10 cellular contexts compared by ENCODE assay signal in genomic region chr2:68762665-68763064, GRCh38. TPM values are rescaled to one million over a fixed set of nuclear protein-coding genes. Genes with fewer than 3 reads are reported as not detected.
DNase-seq lines count a peak whose midpoint lies in the region; ATAC-seq, FAIRE-seq and TF ChIP-seq lines count a peak whose summit lies in the region.
"Had no signal": no experiment of that assay in that cellular context is flagged by ENCODE, and none has a peak within 500 bp of the region (broad histone marks: within the 10 kb centered on the region; RNA-seq: fewer than 3 reads in every experiment).

No MANE protein-coding gene starts in this region.

- no peak for FAIRE-seq in urothelium cell line (lab: Jason Lieb, UNC)

- no peaks in the 10 kb centered on the region for H3K27me3 ChIP-seq in lower lobe of right lung (ENCODE audit: low read depth)
- H3K27me3 ChIP-seq: dorsolateral prefrontal cortex had no signal

- ATAC-seq in GM21619 (IDR thresholded peaks at IDR 0.05; ENCODE audit: unreplicated experiment) (peak; percentile 58), T-cell (replicated peaks in 1 of 4) (peak in 3 of 4 experiments; percentile 8 to 42 (median 24)), lower lobe of right lung (peak in 1 of 2 donors; percentile 17)
- ATAC-seq: sciatic nerve had no signal

- DNase-seq in ELR (ENCODE audit: low read depth) (peak; percentile 8), T-cell (no peak), lower lobe of right lung (no peak), nephron progenitor cell (no peak), NCI-H524 treated with DMSO at 0.1 percent for 48 hours (lab: John Stamatoyannopoulos, UW) (no peak), urothelium cell line (ENCODE audit: low spot score) (no peak), NCI-H1092 treated with DMSO at 0.1 percent for 48 hours (lab: John Stamatoyannopoulos, UW) (no peak)
- DNase-seq: dorsolateral prefrontal cortex had no signal

- H3K36me3 ChIP-seq in lower lobe of right lung, result no peaks in the 10 kb centered on the region

- no peaks in the 10 kb centered on the region for H3K9me3 Mint-ChIP-seq in T-cell
- no peaks in the 10 kb centered on the region for H3K9me3 Mint-ChIP-seq in nephron progenitor cell

- H3K9me3 ChIP-seq in lower lobe of right lung, result no peaks in the 10 kb centered on the region

- TF ChIP-seq CTCF in lower lobe of right lung (IDR thresholded peaks at IDR 0.05) (no peak), nephron progenitor cell (IDR thresholded peaks at IDR 0.05) (no peak)

- CTCF ChIA-PET in T-cell (lab: Charles Lee), result interaction anchor here (0.6 to 2.6 kb wide), 6 partner anchors 11 to 309 kb away, joined by 3 to 16 read pairs (median 3); no protein-coding TSS in a partner anchor

- H3K4me1 Mint-ChIP-seq in T-cell (peaks cover 95 to 100% (median 97%) of the 10 kb centered on the region in 3 donors), nephron progenitor cell (peaks cover 6% of the 10 kb centered on the region)

- intact Hi-C loops in lower lobe of right lung (cut with DNase I), result no loop called here

- H3K27ac ChIP-seq in lower lobe of right lung, result peak overlapping the region; percentile 20

- peaks cover 60% of the 10 kb centered on the region for H3K4me1 ChIP-seq in lower lobe of right lung

- H3K4me3 Mint-ChIP-seq in T-cell, result peak overlapping the region; percentile 32 to 63 (median 54)
- H3K4me3 Mint-ChIP-seq in nephron progenitor cell, result no peak overlapping the region

- H3K27me3 Mint-ChIP-seq in T-cell (no peaks in the 10 kb centered on the region), nephron progenitor cell (ENCODE audit: low read depth, poor library complexity) (peaks cover 6% of the 10 kb centered on the region)

- POLR2A ChIA-PET in T-cell (lab: Charles Lee), result interaction anchor here (0.6 to 1.1 kb wide), 4 partner anchors 8 to 23 kb away, joined by 3 to 4 read pairs (median 3); no protein-coding TSS in a partner anchor

- H3K4me3 ChIP-seq in lower lobe of right lung, result no peak overlapping the region
- H3K4me3 ChIP-seq: dorsolateral prefrontal cortex had no signal

- H3K27ac Mint-ChIP-seq in T-cell (peak overlapping the region; percentile 83 to 99), nephron progenitor cell (no peak overlapping the region)

- H3K36me3 Mint-ChIP-seq in T-cell, result peaks cover 22% of the 10 kb centered on the region
- H3K36me3 Mint-ChIP-seq in nephron progenitor cell (ENCODE audit: low read depth), result no peaks in the 10 kb centered on the region

RNA-seq across cellular contexts. Expression of gene ARHGAP25, which starts 28.1 kb away (rescaled TPM):
- 100 to 1,000 TPM; 103 to 134 (median 123) TPM for total RNA-seq in T-cell
- total RNA-seq in lower lobe of right lung, result 48.5 TPM
